Comparison of ENCODE assay signal across 1 cellular context in the genomic region with DNA sequence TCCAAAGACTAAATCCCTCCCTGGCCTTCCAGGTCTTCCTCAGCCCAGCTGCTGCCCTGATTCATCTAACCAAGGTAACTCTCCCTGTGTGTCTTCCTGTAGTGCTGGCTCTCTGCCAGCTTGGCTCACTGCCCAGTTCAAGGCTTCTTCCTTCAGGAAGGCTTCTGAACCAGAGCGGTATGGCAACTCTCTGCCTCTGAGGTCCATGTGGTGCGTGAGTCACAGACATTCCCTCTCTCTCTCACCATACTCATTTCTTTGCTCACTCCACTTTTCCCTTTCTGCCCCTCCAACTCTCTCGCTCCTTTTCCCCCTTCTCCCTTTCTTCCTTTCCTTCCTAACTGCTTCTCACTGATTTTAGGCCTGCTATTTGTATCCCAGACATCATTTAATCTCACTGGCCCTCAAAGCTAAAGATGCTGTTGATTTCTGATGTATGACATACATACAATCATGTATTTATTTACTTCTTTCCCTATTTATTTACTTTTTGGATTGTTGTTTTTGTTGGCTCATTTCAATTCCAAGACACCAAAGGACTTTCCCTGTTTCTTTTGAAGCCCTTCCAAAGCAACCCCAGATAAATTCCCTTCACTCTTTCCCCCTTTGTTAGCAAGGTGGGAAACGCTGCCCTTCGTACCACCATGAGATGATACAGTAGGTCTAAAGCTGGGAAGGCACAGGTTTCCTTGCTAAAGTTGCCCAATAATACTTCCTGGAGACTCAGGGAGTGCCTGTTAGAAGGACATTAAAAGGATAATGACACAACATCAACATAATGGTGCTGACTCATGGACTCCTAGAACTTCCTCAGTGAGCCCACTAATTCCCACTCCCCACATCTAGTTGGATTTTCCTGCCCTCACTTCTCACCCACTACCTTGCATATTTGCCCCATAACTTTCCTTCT.
TF ChIP-seq lines count a peak whose summit lies in the region.

No MANE protein-coding gene starts in this region.

TF ChIP-seq in HEK293, 187 proteins besides CTCF, POLR2A, EP300 and RAD21 (continued from another document and continues in another):
- TF ChIP-seq, protein P1, sequence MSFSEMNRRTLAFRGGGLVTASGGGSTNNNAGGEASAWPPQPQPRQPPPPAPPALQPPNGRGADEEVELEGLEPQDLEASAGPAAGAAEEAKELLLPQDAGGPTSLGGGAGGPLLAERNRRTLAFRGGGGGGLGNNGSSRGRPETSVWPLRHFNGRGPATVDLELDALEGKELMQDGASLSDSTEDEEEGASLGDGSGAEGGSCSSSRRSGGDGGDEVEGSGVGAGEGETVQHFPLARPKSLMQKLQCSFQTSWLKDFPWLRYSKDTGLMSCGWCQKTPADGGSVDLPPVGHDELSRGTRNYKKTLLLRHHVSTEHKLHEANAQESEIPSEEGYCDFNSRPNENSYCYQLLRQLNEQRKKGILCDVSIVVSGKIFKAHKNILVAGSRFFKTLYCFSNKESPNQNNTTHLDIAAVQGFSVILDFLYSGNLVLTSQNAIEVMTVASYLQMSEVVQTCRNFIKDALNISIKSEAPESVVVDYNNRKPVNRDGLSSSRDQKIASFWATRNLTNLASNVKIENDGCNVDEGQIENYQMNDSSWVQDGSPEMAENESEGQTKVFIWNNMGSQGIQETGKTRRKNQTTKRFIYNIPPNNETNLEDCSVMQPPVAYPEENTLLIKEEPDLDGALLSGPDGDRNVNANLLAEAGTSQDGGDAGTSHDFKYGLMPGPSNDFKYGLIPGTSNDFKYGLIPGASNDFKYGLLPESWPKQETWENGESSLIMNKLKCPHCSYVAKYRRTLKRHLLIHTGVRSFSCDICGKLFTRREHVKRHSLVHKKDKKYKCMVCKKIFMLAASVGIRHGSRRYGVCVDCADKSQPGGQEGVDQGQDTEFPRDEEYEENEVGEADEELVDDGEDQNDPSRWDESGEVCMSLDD (tag by site-specific recombination; IDR thresholded peaks at IDR 0.05): no peak
- no peak for TF ChIP-seq GLI2 (tag by site-specific recombination; IDR thresholded peaks at IDR 0.05; ENCODE audit: borderline replicate concordance, low read depth)
- 0 out of 2 replicates have a peak, but pooled peaks have one; percentile 12 for TF ChIP-seq SALL2 (tag by site-specific recombination; IDR thresholded peaks at IDR 0.05; ENCODE audit: borderline replicate concordance)
- no peak for TF ChIP-seq REPIN1 (tag by site-specific recombination; IDR thresholded peaks at IDR 0.05; ENCODE audit: low read depth)
- TF ChIP-seq, protein P2, sequence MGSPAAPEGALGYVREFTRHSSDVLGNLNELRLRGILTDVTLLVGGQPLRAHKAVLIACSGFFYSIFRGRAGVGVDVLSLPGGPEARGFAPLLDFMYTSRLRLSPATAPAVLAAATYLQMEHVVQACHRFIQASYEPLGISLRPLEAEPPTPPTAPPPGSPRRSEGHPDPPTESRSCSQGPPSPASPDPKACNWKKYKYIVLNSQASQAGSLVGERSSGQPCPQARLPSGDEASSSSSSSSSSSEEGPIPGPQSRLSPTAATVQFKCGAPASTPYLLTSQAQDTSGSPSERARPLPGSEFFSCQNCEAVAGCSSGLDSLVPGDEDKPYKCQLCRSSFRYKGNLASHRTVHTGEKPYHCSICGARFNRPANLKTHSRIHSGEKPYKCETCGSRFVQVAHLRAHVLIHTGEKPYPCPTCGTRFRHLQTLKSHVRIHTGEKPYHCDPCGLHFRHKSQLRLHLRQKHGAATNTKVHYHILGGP (tag by site-specific recombination; IDR thresholded peaks at IDR 0.05): peak; percentile 56; the same call in 1 of the 2 replicates
- TF ChIP-seq ZNF433 (tag by site-specific recombination; IDR thresholded peaks at IDR 0.05; ENCODE audit: low read depth): no peak
- TF ChIP-seq, protein P3, sequence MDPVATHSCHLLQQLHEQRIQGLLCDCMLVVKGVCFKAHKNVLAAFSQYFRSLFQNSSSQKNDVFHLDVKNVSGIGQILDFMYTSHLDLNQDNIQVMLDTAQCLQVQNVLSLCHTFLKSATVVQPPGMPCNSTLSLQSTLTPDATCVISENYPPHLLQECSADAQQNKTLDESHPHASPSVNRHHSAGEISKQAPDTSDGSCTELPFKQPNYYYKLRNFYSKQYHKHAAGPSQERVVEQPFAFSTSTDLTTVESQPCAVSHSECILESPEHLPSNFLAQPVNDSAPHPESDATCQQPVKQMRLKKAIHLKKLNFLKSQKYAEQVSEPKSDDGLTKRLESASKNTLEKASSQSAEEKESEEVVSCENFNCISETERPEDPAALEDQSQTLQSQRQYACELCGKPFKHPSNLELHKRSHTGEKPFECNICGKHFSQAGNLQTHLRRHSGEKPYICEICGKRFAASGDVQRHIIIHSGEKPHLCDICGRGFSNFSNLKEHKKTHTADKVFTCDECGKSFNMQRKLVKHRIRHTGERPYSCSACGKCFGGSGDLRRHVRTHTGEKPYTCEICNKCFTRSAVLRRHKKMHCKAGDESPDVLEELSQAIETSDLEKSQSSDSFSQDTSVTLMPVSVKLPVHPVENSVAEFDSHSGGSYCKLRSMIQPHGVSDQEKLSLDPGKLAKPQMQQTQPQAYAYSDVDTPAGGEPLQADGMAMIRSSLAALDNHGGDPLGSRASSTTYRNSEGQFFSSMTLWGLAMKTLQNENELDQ (tag by site-specific recombination; IDR thresholded peaks at IDR 0.05; ENCODE audit: low read depth): no peak
- TF ChIP-seq, protein P4, sequence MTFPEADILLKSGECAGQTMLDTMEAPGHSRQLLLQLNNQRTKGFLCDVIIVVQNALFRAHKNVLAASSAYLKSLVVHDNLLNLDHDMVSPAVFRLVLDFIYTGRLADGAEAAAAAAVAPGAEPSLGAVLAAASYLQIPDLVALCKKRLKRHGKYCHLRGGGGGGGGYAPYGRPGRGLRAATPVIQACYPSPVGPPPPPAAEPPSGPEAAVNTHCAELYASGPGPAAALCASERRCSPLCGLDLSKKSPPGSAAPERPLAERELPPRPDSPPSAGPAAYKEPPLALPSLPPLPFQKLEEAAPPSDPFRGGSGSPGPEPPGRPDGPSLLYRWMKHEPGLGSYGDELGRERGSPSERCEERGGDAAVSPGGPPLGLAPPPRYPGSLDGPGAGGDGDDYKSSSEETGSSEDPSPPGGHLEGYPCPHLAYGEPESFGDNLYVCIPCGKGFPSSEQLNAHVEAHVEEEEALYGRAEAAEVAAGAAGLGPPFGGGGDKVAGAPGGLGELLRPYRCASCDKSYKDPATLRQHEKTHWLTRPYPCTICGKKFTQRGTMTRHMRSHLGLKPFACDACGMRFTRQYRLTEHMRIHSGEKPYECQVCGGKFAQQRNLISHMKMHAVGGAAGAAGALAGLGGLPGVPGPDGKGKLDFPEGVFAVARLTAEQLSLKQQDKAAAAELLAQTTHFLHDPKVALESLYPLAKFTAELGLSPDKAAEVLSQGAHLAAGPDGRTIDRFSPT (tag by site-specific recombination; IDR thresholded peaks at IDR 0.05): 0 out of 2 replicates have a peak, but pooled peaks have one; percentile 14
- TF ChIP-seq, protein P5, sequence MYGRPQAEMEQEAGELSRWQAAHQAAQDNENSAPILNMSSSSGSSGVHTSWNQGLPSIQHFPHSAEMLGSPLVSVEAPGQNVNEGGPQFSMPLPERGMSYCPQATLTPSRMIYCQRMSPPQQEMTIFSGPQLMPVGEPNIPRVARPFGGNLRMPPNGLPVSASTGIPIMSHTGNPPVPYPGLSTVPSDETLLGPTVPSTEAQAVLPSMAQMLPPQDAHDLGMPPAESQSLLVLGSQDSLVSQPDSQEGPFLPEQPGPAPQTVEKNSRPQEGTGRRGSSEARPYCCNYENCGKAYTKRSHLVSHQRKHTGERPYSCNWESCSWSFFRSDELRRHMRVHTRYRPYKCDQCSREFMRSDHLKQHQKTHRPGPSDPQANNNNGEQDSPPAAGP (tag by site-specific recombination; IDR thresholded peaks at IDR 0.05): no peak
- no peak for TF ChIP-seq ZNF777 (tag by site-specific recombination; IDR thresholded peaks at IDR 0.05; ENCODE audit: borderline replicate concordance)
- no peak for TF ChIP-seq ZXDB (tag by site-specific recombination; IDR thresholded peaks at IDR 0.05)
- no peak for TF ChIP-seq ZNF555 (tag by site-specific recombination; conservative IDR thresholded peaks at IDR 0.05)
- TF ChIP-seq ZNF155 (tag by site-specific recombination; IDR thresholded peaks at IDR 0.05): peak; percentile 42; the same call in 1 of the 2 replicates
- no peak for TF ChIP-seq ZNF211 (tag by site-specific recombination; IDR thresholded peaks at IDR 0.05; ENCODE audit: low read depth)
- no peak for TF ChIP-seq ZNF558 (tag by site-specific recombination; IDR thresholded peaks at IDR 0.05)
- TF ChIP-seq ZNF112 (tag by site-specific recombination; IDR thresholded peaks at IDR 0.05): peak; percentile 88; the same call in 1 of the 2 replicates
- TF ChIP-seq ZNF394 (tag by site-specific recombination; IDR thresholded peaks at IDR 0.05; ENCODE audit: borderline replicate concordance): peak; percentile 65; the same call in 1 of the 2 replicates
- TF ChIP-seq EGR2 (tag by site-specific recombination; IDR thresholded peaks at IDR 0.05; ENCODE audit: low read depth): peak; percentile 34; the same call in 1 of the 2 replicates
- TF ChIP-seq ZNF776 (tag by site-specific recombination; IDR thresholded peaks at IDR 0.05; ENCODE audit: borderline replicate concordance): peak; percentile 78; the same call in 1 of the 2 replicates
- TF ChIP-seq ZNF544 (tag by site-specific recombination; IDR thresholded peaks at IDR 0.05): peak; percentile 80
- no peak for TF ChIP-seq ZNF837 (tag by site-specific recombination; IDR thresholded peaks at IDR 0.05)
- peak; percentile 57 for TF ChIP-seq ZNF335 (tag by site-specific recombination; conservative IDR thresholded peaks at IDR 0.05)
- no peak for TF ChIP-seq ZNF23 (tag by site-specific recombination; IDR thresholded peaks at IDR 0.05; ENCODE audit: borderline replicate concordance)
- TF ChIP-seq, protein P6, sequence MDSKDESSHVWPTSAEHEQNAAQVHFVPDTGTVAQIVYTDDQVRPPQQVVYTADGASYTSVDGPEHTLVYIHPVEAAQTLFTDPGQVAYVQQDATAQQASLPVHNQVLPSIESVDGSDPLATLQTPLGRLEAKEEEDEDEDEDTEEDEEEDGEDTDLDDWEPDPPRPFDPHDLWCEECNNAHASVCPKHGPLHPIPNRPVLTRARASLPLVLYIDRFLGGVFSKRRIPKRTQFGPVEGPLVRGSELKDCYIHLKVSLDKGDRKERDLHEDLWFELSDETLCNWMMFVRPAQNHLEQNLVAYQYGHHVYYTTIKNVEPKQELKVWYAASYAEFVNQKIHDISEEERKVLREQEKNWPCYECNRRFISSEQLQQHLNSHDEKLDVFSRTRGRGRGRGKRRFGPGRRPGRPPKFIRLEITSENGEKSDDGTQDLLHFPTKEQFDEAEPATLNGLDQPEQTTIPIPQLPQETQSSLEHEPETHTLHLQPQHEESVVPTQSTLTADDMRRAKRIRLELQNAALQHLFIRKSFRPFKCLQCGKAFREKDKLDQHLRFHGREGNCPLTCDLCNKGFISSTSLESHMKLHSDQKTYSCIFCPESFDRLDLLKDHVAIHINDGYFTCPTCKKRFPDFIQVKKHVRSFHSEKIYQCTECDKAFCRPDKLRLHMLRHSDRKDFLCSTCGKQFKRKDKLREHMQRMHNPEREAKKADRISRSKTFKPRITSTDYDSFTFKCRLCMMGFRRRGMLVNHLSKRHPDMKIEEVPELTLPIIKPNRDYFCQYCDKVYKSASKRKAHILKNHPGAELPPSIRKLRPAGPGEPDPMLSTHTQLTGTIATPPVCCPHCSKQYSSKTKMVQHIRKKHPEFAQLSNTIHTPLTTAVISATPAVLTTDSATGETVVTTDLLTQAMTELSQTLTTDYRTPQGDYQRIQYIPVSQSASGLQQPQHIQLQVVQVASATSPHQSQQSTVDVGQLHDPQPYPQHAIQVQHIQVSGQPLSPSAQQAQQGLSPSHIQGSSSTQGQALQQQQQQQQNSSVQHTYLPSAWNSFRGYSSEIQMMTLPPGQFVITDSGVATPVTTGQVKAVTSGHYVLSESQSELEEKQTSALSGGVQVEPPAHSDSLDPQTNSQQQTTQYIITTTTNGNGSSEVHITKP (tag by site-specific recombination; IDR thresholded peaks at IDR 0.05): peak; percentile 38; the same call in 1 of the 2 replicates
- TF ChIP-seq, protein P7, sequence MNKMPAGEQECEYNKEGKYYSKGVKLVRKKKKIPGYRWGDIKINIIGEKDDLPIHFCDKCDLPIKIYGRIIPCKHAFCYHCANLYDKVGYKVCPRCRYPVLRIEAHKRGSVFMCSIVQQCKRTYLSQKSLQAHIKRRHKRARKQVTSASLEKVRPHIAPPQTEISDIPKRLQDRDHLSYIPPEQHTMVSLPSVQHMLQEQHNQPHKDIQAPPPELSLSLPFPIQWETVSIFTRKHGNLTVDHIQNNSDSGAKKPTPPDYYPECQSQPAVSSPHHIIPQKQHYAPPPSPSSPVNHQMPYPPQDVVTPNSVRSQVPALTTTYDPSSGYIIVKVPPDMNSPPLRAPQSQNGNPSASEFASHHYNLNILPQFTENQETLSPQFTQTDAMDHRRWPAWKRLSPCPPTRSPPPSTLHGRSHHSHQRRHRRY (tag by site-specific recombination; IDR thresholded peaks at IDR 0.05): no peak
- no peak for TF ChIP-seq ZNF174 (tag by site-specific recombination; IDR thresholded peaks at IDR 0.05)
- TF ChIP-seq ZNF785 (tag by site-specific recombination; IDR thresholded peaks at IDR 0.05): no peak
- TF ChIP-seq ZBTB48 (tag by site-specific recombination; IDR thresholded peaks at IDR 0.05): no peak
- TF ChIP-seq, protein P8, sequence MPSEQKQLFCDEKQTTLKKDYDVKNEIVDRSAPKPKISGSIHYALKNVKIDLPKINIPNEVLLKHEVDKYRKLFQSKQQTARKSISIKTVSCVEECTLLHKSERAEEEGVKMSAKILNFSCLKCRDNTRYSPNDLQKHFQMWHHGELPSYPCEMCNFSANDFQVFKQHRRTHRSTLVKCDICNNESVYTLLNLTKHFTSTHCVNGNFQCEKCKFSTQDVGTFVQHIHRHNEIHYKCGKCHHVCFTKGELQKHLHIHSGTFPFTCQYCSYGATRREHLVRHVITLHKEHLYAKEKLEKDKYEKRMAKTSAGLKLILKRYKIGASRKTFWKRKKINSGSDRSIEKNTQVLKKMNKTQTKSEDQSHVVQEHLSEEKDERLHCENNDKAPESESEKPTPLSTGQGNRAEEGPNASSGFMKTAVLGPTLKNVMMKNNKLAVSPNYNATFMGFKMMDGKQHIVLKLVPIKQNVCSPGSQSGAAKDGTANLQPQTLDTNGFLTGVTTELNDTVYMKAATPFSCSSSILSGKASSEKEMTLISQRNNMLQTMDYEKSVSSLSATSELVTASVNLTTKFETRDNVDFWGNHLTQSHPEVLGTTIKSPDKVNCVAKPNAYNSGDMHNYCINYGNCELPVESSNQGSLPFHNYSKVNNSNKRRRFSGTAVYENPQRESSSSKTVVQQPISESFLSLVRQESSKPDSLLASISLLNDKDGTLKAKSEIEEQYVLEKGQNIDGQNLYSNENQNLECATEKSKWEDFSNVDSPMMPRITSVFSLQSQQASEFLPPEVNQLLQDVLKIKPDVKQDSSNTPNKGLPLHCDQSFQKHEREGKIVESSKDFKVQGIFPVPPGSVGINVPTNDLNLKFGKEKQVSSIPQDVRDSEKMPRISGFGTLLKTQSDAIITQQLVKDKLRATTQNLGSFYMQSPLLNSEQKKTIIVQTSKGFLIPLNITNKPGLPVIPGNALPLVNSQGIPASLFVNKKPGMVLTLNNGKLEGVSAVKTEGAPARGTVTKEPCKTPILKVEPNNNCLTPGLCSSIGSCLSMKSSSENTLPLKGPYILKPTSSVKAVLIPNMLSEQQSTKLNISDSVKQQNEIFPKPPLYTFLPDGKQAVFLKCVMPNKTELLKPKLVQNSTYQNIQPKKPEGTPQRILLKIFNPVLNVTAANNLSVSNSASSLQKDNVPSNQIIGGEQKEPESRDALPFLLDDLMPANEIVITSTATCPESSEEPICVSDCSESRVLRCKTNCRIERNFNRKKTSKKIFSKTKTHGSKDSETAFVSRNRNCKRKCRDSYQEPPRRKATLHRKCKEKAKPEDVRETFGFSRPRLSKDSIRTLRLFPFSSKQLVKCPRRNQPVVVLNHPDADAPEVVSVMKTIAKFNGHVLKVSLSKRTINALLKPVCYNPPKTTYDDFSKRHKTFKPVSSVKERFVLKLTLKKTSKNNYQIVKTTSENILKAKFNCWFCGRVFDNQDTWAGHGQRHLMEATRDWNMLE (tag by site-specific recombination; conservative IDR thresholded peaks at IDR 0.05; ENCODE audit: low read depth): 0 out of 2 replicates have a peak, but pooled peaks have one; percentile 24
- TF ChIP-seq ZNF621 (tag by site-specific recombination; IDR thresholded peaks at IDR 0.05): peak; percentile 53; the same call in 1 of the 2 replicates
- no peak for TF ChIP-seq ZNF133 (tag by site-specific recombination; IDR thresholded peaks at IDR 0.05)
